Comparison of ENCODE assay signal across 8 cellular contexts in genomic region chr19:16076958-16077611, GRCh38. TPM values are rescaled to one million over a fixed set of nuclear protein-coding genes. Genes with fewer than 3 reads are reported as not detected.
DNase-seq lines count a peak whose midpoint lies in the region; ATAC-seq and TF ChIP-seq lines count a peak whose summit lies in the region.

No MANE protein-coding gene starts in this region.

- no peak for TF ChIP-seq RAD21 in Ishikawa (IDR thresholded peaks at IDR 0.05; ENCODE audit: low read depth)

- peak overlapping the region; percentile 98 for H3K27ac Mint-ChIP-seq in activated CD8-positive, alpha-beta memory T cell treated with anti-CD3 and anti-CD28 coated beads, Interleukin-2, amount 10 ng/mL, durations not matched to agents 7 days and 5 days
- H3K27ac Mint-ChIP-seq in neural progenitor cell = peak overlapping the region; percentile 100

- no peaks in the 10 kb centered on the region for H3K9me3 ChIP-seq in neural progenitor cell (ENCODE audit: low read depth)

- H3K4me3 Mint-ChIP-seq in activated CD8-positive, alpha-beta memory T cell treated with anti-CD3 and anti-CD28 coated beads, Interleukin-2, amount 10 ng/mL, durations not matched to agents 7 days and 5 days = peak overlapping the region; percentile 80
- H3K4me3 Mint-ChIP-seq in neural progenitor cell = peak overlapping the region; percentile 92

- peak overlapping the region; percentile 100 for H3K4me2 ChIP-seq in neural progenitor cell

- H3K4me1 ChIP-seq in neural progenitor cell = peaks cover 30% of the 10 kb centered on the region

- in situ Hi-C loops in GM13977 (cut with MboI; ENCODE audit: low pct_unique_long_range_greater_than_20kb, low sequenced_read_pairs, unreplicated experiment) = no loop called here

- no peak overlapping the region for H2AFZ ChIP-seq in neural progenitor cell (replicated peaks)

- H3K9ac ChIP-seq in neural progenitor cell = peak overlapping the region; percentile 99

- no peaks in the 10 kb centered on the region for H3K9me3 Mint-ChIP-seq in activated CD8-positive, alpha-beta memory T cell treated with anti-CD3 and anti-CD28 coated beads, Interleukin-2, amount 10 ng/mL, durations not matched to agents 7 days and 5 days (ENCODE audit: low read depth)
- H3K9me3 Mint-ChIP-seq in neural progenitor cell = no peaks in the 10 kb centered on the region

- TF ChIP-seq EP300 in Ishikawa (IDR thresholded peaks at IDR 0.05; ENCODE audit: borderline replicate concordance) = no peak

- CTCF ChIA-PET in activated CD8-positive, alpha-beta memory T cell treated with anti-CD3 and anti-CD28 coated beads, Interleukin-2, amount 10 ng/mL, durations not matched to agents 7 days and 5 days (lab: Charles Lee) = interaction anchor here (0.8 to 6.7 kb wide), 13 partner anchors 9 to 108 kb away, joined by 3 to 62 read pairs (median 8); partner anchors contain the start of genes FAM32A, HSH2D and RAB8A

- no peak for TF ChIP-seq CTCF in fibroblast of the aortic adventitia (IDR thresholded peaks at IDR 0.05; ENCODE audit: insufficient read depth, low read length)
- no peak for TF ChIP-seq CTCF in neural progenitor cell (IDR thresholded peaks at IDR 0.05)
- no peak for TF ChIP-seq CTCF in GM13977 (IDR thresholded peaks at IDR 0.05; ENCODE audit: extremely low read depth, insufficient read depth, missing control alignments)

- peaks cover 48% of the 10 kb centered on the region for H4K20me1 ChIP-seq in neural progenitor cell (ENCODE audit: low read depth)

- H3K27me3 ChIP-seq in neural progenitor cell = no peaks in the 10 kb centered on the region

- peaks cover 38% of the 10 kb centered on the region for H3F3A ChIP-seq in neural progenitor cell (ENCODE audit: low read depth)

- DNase-seq in COLO668 (lab: John Stamatoyannopoulos, UW; ENCODE audit: unreplicated experiment) (peak; percentile 18), fibroblast of the aortic adventitia (ENCODE audit: low read depth) (no peak), neural progenitor cell (ENCODE audit: low spot score) (peak; percentile 73), GM13977 (ENCODE audit: low spot score) (no peak), middle frontal gyrus (ENCODE audit: extremely low spot score, low spot score) (no peak)
- peak; percentile 53 for DNase-seq in activated CD8-positive, alpha-beta memory T cell treated with anti-CD3 and anti-CD28 coated beads, Interleukin-2, amount 10 ng/mL, durations not matched to agents 7 days and 5 days

- peaks cover 70% of the 10 kb centered on the region for H3K4me1 Mint-ChIP-seq in activated CD8-positive, alpha-beta memory T cell treated with anti-CD3 and anti-CD28 coated beads, Interleukin-2, amount 10 ng/mL, durations not matched to agents 7 days and 5 days
- peaks cover 29% of the 10 kb centered on the region for H3K4me1 Mint-ChIP-seq in neural progenitor cell

- no peaks in the 10 kb centered on the region for H3K27me3 Mint-ChIP-seq in activated CD8-positive, alpha-beta memory T cell treated with anti-CD3 and anti-CD28 coated beads, Interleukin-2, amount 10 ng/mL, durations not matched to agents 7 days and 5 days
- peaks cover 25% of the 10 kb centered on the region for H3K27me3 Mint-ChIP-seq in neural progenitor cell (ENCODE audit: insufficient read depth, low read depth)

- H3K36me3 ChIP-seq in neural progenitor cell = no peaks in the 10 kb centered on the region

- H3K27ac ChIP-seq in neural progenitor cell = peak overlapping the region; percentile 99

- ATAC-seq in activated CD8-positive, alpha-beta memory T cell treated with anti-CD3 and anti-CD28 coated beads, Interleukin-2, amount 10 ng/mL, durations not matched to agents 7 days and 5 days = no peak
- ATAC-seq in GM18873 (IDR thresholded peaks at IDR 0.05; ENCODE audit: low FRiP score, unreplicated experiment) = no peak

- peaks cover 44% of the 10 kb centered on the region for H3K36me3 Mint-ChIP-seq in activated CD8-positive, alpha-beta memory T cell treated with anti-CD3 and anti-CD28 coated beads, Interleukin-2, amount 10 ng/mL, durations not matched to agents 7 days and 5 days
- H3K36me3 Mint-ChIP-seq in neural progenitor cell = peaks cover 9% of the 10 kb centered on the region

- peaks cover 67% of the 10 kb centered on the region for H3K79me2 ChIP-seq in neural progenitor cell (ENCODE audit: low read depth)

- H3K4me3 ChIP-seq in fibroblast of the aortic adventitia (ENCODE audit: low read depth, low read length) (peak overlapping the region; percentile 94), neural progenitor cell (peak overlapping the region; percentile 98)

TF ChIP-seq in Ishikawa, 13 proteins besides CTCF, POLR2A, EP300 and RAD21:
- TF ChIP-seq TAF1 (IDR thresholded peaks at IDR 0.05; ENCODE audit: low read depth) (peak; percentile 27), YY1 (IDR thresholded peaks at IDR 0.05; ENCODE audit: low read depth) (no peak)
TF ChIP-seq in Ishikawa: peak in this region for 1.

RNA-seq across cellular contexts. Expression of gene TPM4, which starts 0.8 kb away (rescaled TPM):
- total RNA-seq in activated CD8-positive, alpha-beta memory T cell treated with anti-CD3 and anti-CD28 coated beads, Interleukin-2, amount 10 ng/mL, durations not matched to agents 7 days and 5 days = 100 to 1,000 TPM; 491 to 493 TPM
- 864 and 1,097 TPM in 2 replicates for total RNA-seq in fibroblast of the aortic adventitia (ENCODE audit: low replicate concordance)
- total RNA-seq in neural progenitor cell (ENCODE audit: low replicate concordance) = 446 and 535 TPM in 2 replicates

RNA-seq across cellular contexts. Expression of gene RAB8A, which starts 34.6 kb away (rescaled TPM):
- total RNA-seq in activated CD8-positive, alpha-beta memory T cell treated with anti-CD3 and anti-CD28 coated beads, Interleukin-2, amount 10 ng/mL, durations not matched to agents 7 days and 5 days = 100 to 1,000 TPM; 204 to 271 TPM
- total RNA-seq in fibroblast of the aortic adventitia (ENCODE audit: low replicate concordance) (15.5 and 99.9 TPM in 2 replicates), neural progenitor cell (ENCODE audit: low replicate concordance) (39.2 and 61.7 TPM in 2 replicates)

Comparison
In these comparisons a context has a peak if more than half of its experiments do, and no peak if none do; other contexts are left out.
1. DNase-seq: peak in COLO668 (single experiment), activated CD8-positive, alpha-beta memory T cell treated with anti-CD3 and anti-CD28 coated beads, Interleukin-2, amount 10 ng/mL, durations not matched to agents 7 days and 5 days (single experiment) and neural progenitor cell (single experiment); none in fibroblast of the aortic adventitia (single experiment), GM13977 (single experiment) and middle frontal gyrus (single experiment).